In the genomic region with DNA sequence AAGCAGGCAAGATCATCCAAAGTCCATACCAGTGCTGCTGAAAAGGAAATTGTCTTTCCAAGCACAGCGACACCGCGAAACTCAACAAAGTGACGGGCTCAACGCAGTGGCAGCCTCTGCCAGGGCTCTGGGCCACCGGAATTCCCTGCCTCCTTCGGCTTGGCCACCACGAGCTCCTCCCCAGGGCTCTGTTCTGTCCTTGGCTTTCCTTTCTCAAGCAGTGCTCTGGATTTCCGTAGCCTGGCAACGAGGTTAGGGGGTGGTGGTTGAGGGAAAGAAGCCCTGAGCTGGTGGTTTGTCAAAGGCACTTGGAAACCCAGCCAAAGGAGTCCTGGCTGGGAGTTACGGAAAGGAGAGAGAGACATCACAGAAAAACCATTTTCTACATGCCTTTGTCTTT, we compare ENCODE assay signal across 13 cellular contexts. TPM values are rescaled to one million over a fixed set of nuclear protein-coding genes. Genes with fewer than 3 reads are reported as not detected.
DNase-seq lines count a peak whose midpoint lies in the region; ATAC-seq and TF ChIP-seq lines count a peak whose summit lies in the region.
"Had no signal": no experiment of that assay in that cellular context is flagged by ENCODE, and none has a peak within 500 bp of the region (broad histone marks: within the 10 kb centered on the region; RNA-seq: fewer than 3 reads in every experiment).

No MANE protein-coding gene starts in this region.

- H3K27me3 ChIP-seq in BE2C, result no peaks in the 10 kb centered on the region
- H3K27me3 ChIP-seq: SJCRH30 had no signal

- H3K27me3 Mint-ChIP-seq in stimulated activated memory B cell treated with anti-CD40 and anti-IgM and Interleukin-4, amounts not matched to agents 10 μg/mL and 1 μg/mL and 100 μg/mL, for 72 hours, result peaks cover 9% of the 10 kb centered on the region

- H3K27ac Mint-ChIP-seq in stimulated activated memory B cell treated with anti-CD40 and anti-IgM and Interleukin-4, amounts not matched to agents 10 μg/mL and 1 μg/mL and 100 μg/mL, for 72 hours, result peak overlapping the region; percentile 26

- no peak for TF ChIP-seq CTCF in BE2C (IDR thresholded peaks at IDR 0.05; ENCODE audit: low read depth, low read length)

- no peaks in the 10 kb centered on the region for H3K36me3 ChIP-seq in BE2C
- H3K36me3 ChIP-seq: SJCRH30, WERI-Rb-1 had no signal

- no peaks in the 10 kb centered on the region for H3K36me3 Mint-ChIP-seq in stimulated activated memory B cell treated with anti-CD40 and anti-IgM and Interleukin-4, amounts not matched to agents 10 μg/mL and 1 μg/mL and 100 μg/mL, for 72 hours

- no peak for ATAC-seq in stimulated activated memory B cell treated with anti-CD40 and anti-IgM and Interleukin-4, amounts not matched to agents 10 μg/mL and 1 μg/mL and 100 μg/mL, for 72 hours

- no peak overlapping the region for H3K4me3 Mint-ChIP-seq in stimulated activated memory B cell treated with anti-CD40 and anti-IgM and Interleukin-4, amounts not matched to agents 10 μg/mL and 1 μg/mL and 100 μg/mL, for 72 hours

- no peaks in the 10 kb centered on the region for H3K9me3 Mint-ChIP-seq in stimulated activated memory B cell treated with anti-CD40 and anti-IgM and Interleukin-4, amounts not matched to agents 10 μg/mL and 1 μg/mL and 100 μg/mL, for 72 hours

- DNase-seq in GM04503 (ENCODE audit: low read depth), result peak; percentile 26
- peak in 56 of 58 donors; percentile 16 to 94 (median 74) for DNase-seq in anterior cingulate cortex (lab: John Stamatoyannopoulos, UW)
- DNase-seq in iPS-NIHi7 (ENCODE audit: extremely low spot score), result peak; percentile 23
- no peak for DNase-seq in NCI-H1436 treated with DMSO at 0.1 percent for 48 hours (lab: John Stamatoyannopoulos, UW)
- no peak for DNase-seq in NCI-H774 (lab: John Stamatoyannopoulos, UW)
- no peak for DNase-seq in BE2C
- DNase-seq: activated CD8-positive, alpha-beta memory T cell treated with anti-CD3 and anti-CD28 coated beads, Interleukin-2, amount 50 U/mL, for 4 hours; NCI-H1092; NCI-H526 treated with DMSO at 0.1 percent for 48 hours; retina; SJCRH30; WERI-Rb-1 had no signal

- peaks cover 2% of the 10 kb centered on the region; the same call in 1 of the 2 replicates for H3K4me1 ChIP-seq in BE2C
- H3K4me1 ChIP-seq: SJCRH30 had no signal

- peaks cover 33% of the 10 kb centered on the region for H3K4me1 Mint-ChIP-seq in stimulated activated memory B cell treated with anti-CD40 and anti-IgM and Interleukin-4, amounts not matched to agents 10 μg/mL and 1 μg/mL and 100 μg/mL, for 72 hours

- no peak overlapping the region for H3K4me3 ChIP-seq in BE2C (ENCODE audit: low read depth, low read length)
- H3K4me3 ChIP-seq: SJCRH30 had no signal

- H3K9me3 ChIP-seq in BE2C, result no peaks in the 10 kb centered on the region
- H3K9me3 ChIP-seq: SJCRH30 had no signal

RNA-seq across cellular contexts. Expression of gene PRR18, which starts 31.2 kb away (rescaled TPM):
- 0.65 TPM for polyA plus RNA-seq in BE2C (2012; ENCODE audit: insufficient read depth, insufficient read length, low read depth)

Comparison
In these comparisons a context has a peak if more than half of its experiments do, and no peak if none do; other contexts are left out.
1. DNase-seq: peak in GM04503 (single experiment), anterior cingulate cortex (56 of 58) and iPS-NIHi7 (single experiment); none in NCI-H1436 treated with DMSO at 0.1 percent for 48 hours (single experiment), NCI-H774 (single experiment) and BE2C (single experiment).